ENCODE assay signal across 8 cellular contexts in genomic region chr11:32006799-32007388, GRCh38.
A peak's percentile ranks its signal among the peaks of the same experiment; 100 is the strongest.
DNase-seq lines count a peak whose midpoint lies in the region; ATAC-seq, FAIRE-seq and TF ChIP-seq lines count a peak whose summit lies in the region.

No MANE protein-coding gene starts in this region.

- TF ChIP-seq EP300 in Ishikawa (IDR thresholded peaks at IDR 0.05; ENCODE audit: borderline replicate concordance), result no peak

- TF ChIP-seq RAD21 in Ishikawa (IDR thresholded peaks at IDR 0.05; ENCODE audit: low read depth), result peak; percentile 41

- no peaks in the 10 kb centered on the region for H3K36me3 ChIP-seq in RWPE2 (ENCODE audit: low read depth)
- H3K36me3 ChIP-seq in pancreas, result no peaks in the 10 kb centered on the region

- ATAC-seq in GM21367 (IDR thresholded peaks at IDR 0.05; ENCODE audit: unreplicated experiment) (peak; percentile 71), RWPE2 (ENCODE audit: low read depth) (peak; percentile 65; the same call in 2 of the 3 replicates), pancreas (peak in 3 of 4 donors; percentile 66 to 82 (median 74))

- 5% methylated on average over 5 of the region's 5 CpGs for WGBS in pancreas, 2 donors

- H3K9me3 ChIP-seq in RWPE2 (ENCODE audit: severe bottlenecking), result no peaks in the 10 kb centered on the region
- no peaks in the 10 kb centered on the region for H3K9me3 ChIP-seq in pancreas

- H3K27me3 ChIP-seq in RWPE2 (ENCODE audit: insufficient read depth, poor library complexity, severe bottlenecking), result peaks cover 11% of the 10 kb centered on the region
- H3K27me3 ChIP-seq in pancreas, result peaks cover 0 to 3% (median 0%) of the 10 kb centered on the region in 4 donors

- no peak overlapping the region for H3K4me3 ChIP-seq in RWPE2 (ENCODE audit: severe bottlenecking)
- H3K4me3 ChIP-seq in fibroblast of mammary gland (ENCODE audit: control insufficient read depth, low read depth, low read length), result no peak overlapping the region
- no peak overlapping the region for H3K4me3 ChIP-seq in pancreas

- TF ChIP-seq CTCF in RWPE2 (IDR thresholded peaks at IDR 0.05; ENCODE audit: poor library complexity, severe bottlenecking), result peak; percentile 75
- peak; percentile 68 for TF ChIP-seq CTCF in fibroblast of mammary gland (conservative IDR thresholded peaks at IDR 0.05; ENCODE audit: control insufficient read depth, insufficient read depth, low read depth, low read length)
- peak; percentile 7 to 52 (median 30) for TF ChIP-seq CTCF in pancreas (IDR thresholded peaks at IDR 0.05)

- no peak overlapping the region for H3K27ac ChIP-seq in RWPE2 (ENCODE audit: poor library complexity, severe bottlenecking)
- no peak overlapping the region for H3K27ac ChIP-seq in pancreas

- DNase-seq in NCI-H2081 (lab: John Stamatoyannopoulos, UW), result peak; percentile 30 to 59
- DNase-seq in NCI-H2081 treated with DMSO at 0.1 percent for 48 hours (lab: John Stamatoyannopoulos, UW), result no peak
- no peak for DNase-seq in RWPE2 (ENCODE audit: low spot score)
- peak; percentile 50 for DNase-seq in fibroblast of mammary gland (ENCODE audit: low read depth)
- DNase-seq in pancreas, result no peak
- no peak for DNase-seq in T1000 (lab: John Stamatoyannopoulos, UW)

- no peak for FAIRE-seq in pancreas (lab: Jason Lieb, UNC)

- intact Hi-C loops in pancreas (cut with DNase I), result no loop called here

- H3K4me1 ChIP-seq in RWPE2 (ENCODE audit: insufficient read depth, poor library complexity, severe bottlenecking), result no peaks in the 10 kb centered on the region
- no peaks in the 10 kb centered on the region for H3K4me1 ChIP-seq in pancreas

TF ChIP-seq in Ishikawa, 13 proteins besides CTCF, POLR2A, EP300 and RAD21:
- TF ChIP-seq ZBTB7A (IDR thresholded peaks at IDR 0.05; ENCODE audit: low read depth), result no peak
- TF ChIP-seq NFIC (IDR thresholded peaks at IDR 0.05), result no peak
- TF ChIP-seq FOXM1 (IDR thresholded peaks at IDR 0.05; ENCODE audit: borderline replicate concordance, low read depth), result no peak
- TF ChIP-seq YY1 (IDR thresholded peaks at IDR 0.05; ENCODE audit: low read depth), result no peak
- TF ChIP-seq REST (IDR thresholded peaks at IDR 0.05; ENCODE audit: low read depth), result no peak
- TF ChIP-seq CEBPB (IDR thresholded peaks at IDR 0.05), result no peak

Comparison
In these comparisons a context has a peak if more than half of its experiments do, and no peak if none do; other contexts are left out.
1. DNase-seq: peak in NCI-H2081 (2 of 2) and fibroblast of mammary gland (single experiment); none in NCI-H2081 treated with DMSO at 0.1 percent for 48 hours (single experiment), RWPE2 (single experiment), pancreas (0 of 6) and T1000 (single experiment).
2. Peak in every context shown above with its lines, with median percentiles within 50 percentile points of each other: ATAC-seq and CTCF ChIP-seq.